In the genomic region with DNA sequence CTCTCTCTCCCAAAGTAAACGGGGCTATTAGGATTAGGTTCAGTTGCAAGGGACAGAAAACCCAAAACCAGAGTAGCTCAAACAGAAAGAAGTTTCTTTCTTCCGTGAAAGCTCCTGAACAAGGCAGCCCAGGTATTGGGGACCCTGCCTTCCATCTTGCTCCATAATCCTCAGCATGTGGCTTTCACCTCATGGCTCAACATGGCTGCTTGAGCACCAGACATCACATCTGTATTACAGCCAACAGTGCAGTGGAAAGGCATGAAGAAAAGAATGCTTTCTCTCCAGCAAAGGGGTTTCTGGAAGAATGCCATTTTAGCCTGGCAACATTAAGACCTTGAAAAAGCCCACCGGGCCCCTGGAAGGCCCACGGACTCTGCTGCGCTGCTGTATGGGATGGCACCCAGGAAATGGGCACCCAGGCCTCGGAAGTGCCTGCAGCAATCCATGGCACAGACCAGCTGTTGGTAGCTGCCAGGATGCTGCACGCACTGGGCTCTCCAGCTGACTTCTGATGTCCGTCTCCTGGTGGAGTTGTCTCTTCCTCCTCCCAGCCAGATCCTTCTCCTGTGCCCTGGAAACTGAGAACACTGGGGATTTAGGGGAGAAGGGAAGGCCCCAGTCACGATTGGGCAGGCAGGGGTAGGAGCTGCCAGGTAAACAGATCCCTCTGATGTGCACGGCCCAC, we compare ENCODE assay signal across 1 cellular context.
A peak's percentile ranks its signal among the peaks of the same experiment; 100 is the strongest.
TF ChIP-seq lines count a peak whose summit lies in the region.

No MANE protein-coding gene starts in this region.

TF ChIP-seq in HEK293, 187 proteins besides CTCF, POLR2A, EP300 and RAD21 (continued from another document):
- TF ChIP-seq, protein P1, sequence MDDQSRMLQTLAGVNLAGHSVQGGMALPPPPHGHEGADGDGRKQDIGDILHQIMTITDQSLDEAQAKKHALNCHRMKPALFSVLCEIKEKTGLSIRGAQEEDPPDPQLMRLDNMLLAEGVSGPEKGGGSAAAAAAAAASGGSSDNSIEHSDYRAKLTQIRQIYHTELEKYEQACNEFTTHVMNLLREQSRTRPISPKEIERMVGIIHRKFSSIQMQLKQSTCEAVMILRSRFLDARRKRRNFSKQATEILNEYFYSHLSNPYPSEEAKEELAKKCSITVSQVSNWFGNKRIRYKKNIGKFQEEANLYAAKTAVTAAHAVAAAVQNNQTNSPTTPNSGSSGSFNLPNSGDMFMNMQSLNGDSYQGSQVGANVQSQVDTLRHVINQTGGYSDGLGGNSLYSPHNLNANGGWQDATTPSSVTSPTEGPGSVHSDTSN (CRISPR knock-in tag; IDR thresholded peaks at IDR 0.05): no peak
- no peak for TF ChIP-seq ZNF76 (tag by site-specific recombination; IDR thresholded peaks at IDR 0.05; ENCODE audit: borderline replicate concordance, low read depth)
- TF ChIP-seq, protein P2, sequence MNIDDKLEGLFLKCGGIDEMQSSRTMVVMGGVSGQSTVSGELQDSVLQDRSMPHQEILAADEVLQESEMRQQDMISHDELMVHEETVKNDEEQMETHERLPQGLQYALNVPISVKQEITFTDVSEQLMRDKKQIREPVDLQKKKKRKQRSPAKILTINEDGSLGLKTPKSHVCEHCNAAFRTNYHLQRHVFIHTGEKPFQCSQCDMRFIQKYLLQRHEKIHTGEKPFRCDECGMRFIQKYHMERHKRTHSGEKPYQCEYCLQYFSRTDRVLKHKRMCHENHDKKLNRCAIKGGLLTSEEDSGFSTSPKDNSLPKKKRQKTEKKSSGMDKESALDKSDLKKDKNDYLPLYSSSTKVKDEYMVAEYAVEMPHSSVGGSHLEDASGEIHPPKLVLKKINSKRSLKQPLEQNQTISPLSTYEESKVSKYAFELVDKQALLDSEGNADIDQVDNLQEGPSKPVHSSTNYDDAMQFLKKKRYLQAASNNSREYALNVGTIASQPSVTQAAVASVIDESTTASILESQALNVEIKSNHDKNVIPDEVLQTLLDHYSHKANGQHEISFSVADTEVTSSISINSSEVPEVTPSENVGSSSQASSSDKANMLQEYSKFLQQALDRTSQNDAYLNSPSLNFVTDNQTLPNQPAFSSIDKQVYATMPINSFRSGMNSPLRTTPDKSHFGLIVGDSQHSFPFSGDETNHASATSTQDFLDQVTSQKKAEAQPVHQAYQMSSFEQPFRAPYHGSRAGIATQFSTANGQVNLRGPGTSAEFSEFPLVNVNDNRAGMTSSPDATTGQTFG (tag by site-specific recombination; IDR thresholded peaks at IDR 0.05; ENCODE audit: borderline replicate concordance): no peak
- TF ChIP-seq, protein P3, sequence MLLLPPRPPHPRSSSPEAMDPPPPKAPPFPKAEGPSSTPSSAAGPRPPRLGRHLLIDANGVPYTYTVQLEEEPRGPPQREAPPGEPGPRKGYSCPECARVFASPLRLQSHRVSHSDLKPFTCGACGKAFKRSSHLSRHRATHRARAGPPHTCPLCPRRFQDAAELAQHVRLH (tag by site-specific recombination; IDR thresholded peaks at IDR 0.05): peak; percentile 43; the same call in 1 of the 2 replicates
- TF ChIP-seq, protein P4, sequence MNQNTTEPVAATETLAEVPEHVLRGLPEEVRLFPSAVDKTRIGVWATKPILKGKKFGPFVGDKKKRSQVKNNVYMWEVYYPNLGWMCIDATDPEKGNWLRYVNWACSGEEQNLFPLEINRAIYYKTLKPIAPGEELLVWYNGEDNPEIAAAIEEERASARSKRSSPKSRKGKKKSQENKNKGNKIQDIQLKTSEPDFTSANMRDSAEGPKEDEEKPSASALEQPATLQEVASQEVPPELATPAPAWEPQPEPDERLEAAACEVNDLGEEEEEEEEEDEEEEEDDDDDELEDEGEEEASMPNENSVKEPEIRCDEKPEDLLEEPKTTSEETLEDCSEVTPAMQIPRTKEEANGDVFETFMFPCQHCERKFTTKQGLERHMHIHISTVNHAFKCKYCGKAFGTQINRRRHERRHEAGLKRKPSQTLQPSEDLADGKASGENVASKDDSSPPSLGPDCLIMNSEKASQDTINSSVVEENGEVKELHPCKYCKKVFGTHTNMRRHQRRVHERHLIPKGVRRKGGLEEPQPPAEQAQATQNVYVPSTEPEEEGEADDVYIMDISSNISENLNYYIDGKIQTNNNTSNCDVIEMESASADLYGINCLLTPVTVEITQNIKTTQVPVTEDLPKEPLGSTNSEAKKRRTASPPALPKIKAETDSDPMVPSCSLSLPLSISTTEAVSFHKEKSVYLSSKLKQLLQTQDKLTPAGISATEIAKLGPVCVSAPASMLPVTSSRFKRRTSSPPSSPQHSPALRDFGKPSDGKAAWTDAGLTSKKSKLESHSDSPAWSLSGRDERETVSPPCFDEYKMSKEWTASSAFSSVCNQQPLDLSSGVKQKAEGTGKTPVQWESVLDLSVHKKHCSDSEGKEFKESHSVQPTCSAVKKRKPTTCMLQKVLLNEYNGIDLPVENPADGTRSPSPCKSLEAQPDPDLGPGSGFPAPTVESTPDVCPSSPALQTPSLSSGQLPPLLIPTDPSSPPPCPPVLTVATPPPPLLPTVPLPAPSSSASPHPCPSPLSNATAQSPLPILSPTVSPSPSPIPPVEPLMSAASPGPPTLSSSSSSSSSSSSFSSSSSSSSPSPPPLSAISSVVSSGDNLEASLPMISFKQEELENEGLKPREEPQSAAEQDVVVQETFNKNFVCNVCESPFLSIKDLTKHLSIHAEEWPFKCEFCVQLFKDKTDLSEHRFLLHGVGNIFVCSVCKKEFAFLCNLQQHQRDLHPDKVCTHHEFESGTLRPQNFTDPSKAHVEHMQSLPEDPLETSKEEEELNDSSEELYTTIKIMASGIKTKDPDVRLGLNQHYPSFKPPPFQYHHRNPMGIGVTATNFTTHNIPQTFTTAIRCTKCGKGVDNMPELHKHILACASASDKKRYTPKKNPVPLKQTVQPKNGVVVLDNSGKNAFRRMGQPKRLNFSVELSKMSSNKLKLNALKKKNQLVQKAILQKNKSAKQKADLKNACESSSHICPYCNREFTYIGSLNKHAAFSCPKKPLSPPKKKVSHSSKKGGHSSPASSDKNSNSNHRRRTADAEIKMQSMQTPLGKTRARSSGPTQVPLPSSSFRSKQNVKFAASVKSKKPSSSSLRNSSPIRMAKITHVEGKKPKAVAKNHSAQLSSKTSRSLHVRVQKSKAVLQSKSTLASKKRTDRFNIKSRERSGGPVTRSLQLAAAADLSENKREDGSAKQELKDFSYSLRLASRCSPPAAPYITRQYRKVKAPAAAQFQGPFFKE (tag by site-specific recombination; IDR thresholded peaks at IDR 0.05; ENCODE audit: borderline replicate concordance): no peak
